In the genomic region with DNA sequence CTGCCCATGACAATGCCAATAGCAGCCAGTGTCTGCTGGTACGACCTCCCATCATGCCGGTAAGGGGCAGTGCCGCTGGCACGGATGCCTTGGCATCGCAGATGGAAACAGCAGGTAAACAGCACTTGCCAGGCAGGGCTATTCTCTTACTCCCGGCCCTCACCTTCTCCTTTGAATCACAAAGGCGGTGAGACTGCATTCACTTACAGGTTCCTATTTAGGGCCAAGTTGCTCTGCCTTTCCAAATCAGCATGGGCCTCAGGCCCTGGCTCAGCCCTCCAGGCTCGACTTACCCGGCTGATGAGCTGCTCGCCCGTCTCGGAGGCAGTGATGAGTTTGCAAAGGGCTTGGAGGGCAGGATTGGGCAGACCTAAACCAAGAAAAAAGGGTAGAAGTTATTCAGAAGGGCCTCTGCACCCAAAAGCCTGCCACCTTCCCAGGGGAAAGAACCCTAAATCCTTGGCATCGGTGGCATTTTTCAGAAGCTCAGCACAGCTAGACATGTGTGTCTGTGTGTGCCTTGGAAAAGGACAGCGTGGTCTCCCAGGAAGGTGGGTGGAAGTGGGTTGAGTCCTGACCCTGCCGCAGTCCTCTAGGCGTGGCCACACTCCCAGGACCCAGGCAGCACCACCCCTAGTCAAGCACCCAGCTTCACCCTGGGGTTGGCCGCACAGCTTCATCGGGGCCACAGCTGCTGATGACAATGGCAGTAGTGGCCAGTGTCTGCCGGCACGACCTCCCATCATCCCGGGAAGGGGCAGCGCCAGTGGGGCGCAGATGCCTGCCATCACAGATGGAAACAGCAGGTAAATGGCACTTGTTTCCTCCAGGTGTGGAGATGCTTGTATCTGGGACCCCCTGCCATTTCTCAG, we compare ENCODE assay signal across 26 cellular contexts.
DNase-seq lines count a peak whose midpoint lies in the region; ATAC-seq, FAIRE-seq and TF ChIP-seq lines count a peak whose summit lies in the region.
"Had no signal": no experiment of that assay in that cellular context is flagged by ENCODE, and none has a peak within 500 bp of the region (broad histone marks: within the 10 kb centered on the region; RNA-seq: fewer than 3 reads in every experiment).

No MANE protein-coding gene starts in this region.

- no peaks in the 10 kb centered on the region for H3K36me3 Mint-ChIP-seq in WTC11
- no peaks in the 10 kb centered on the region for H3K36me3 Mint-ChIP-seq in activated T-helper 1 cell treated with anti-CD3 and anti-CD28 coated beads, Interleukin-12 subunit alpha, Interleukin-12 subunit beta, Interleukin-2, Interleukin-4 antibody, amounts not matched to agents 30 ng/mL and 10 ng/mL and 1 ng/mL, durations not matched to agents 14 hours and 24 hours and 36 hours (ENCODE audit: low read depth)
- H3K36me3 Mint-ChIP-seq: activated naive CD8-positive, alpha-beta T cell; CD14-positive monocyte; naive thymus-derived CD8-positive, alpha-beta T cell had no signal

- ATAC-seq in right lobe of liver (no peak), HepG2 (no peak), WTC11 (peak; percentile 46), lower lobe of right lung (no peak), HG03354 (IDR thresholded peaks at IDR 0.05; ENCODE audit: poor library complexity, severe bottlenecking, unreplicated experiment) (no peak)
- ATAC-seq: activated T-cell treated with anti-CD3 and anti-CD28 coated beads, Interleukin-2, amount 50 U/mL, for 4 hours; K562; naive thymus-derived CD8-positive, alpha-beta T cell; right cardiac atrium had no signal

- H3K36me3 ChIP-seq in right lobe of liver (no peaks in the 10 kb centered on the region), HepG2 (replicated peaks in 1 of 2; ENCODE audit: control insufficient read depth in 1 of 2, insufficient read depth in 2 of 2, low read length in 2 of 2) (peaks cover 7 to 9% of the 10 kb centered on the region in 2 experiments; a peak in 3 of 5 replicates), lower lobe of right lung (peaks cover 82% of the 10 kb centered on the region)

- no peaks in the 10 kb centered on the region for H3K9me3 Mint-ChIP-seq in WTC11
- H3K9me3 Mint-ChIP-seq in activated T-helper 1 cell treated with anti-CD3 and anti-CD28 coated beads, Interleukin-12 subunit alpha, Interleukin-12 subunit beta, Interleukin-2, Interleukin-4 antibody, amounts not matched to agents 30 ng/mL and 10 ng/mL and 1 ng/mL, durations not matched to agents 14 hours and 24 hours and 36 hours: no peaks in the 10 kb centered on the region
- H3K9me3 Mint-ChIP-seq: activated T-cell treated with anti-CD3 and anti-CD28 coated beads, Interleukin-2, amount 50 U/mL, for 4 hours; CD14-positive monocyte; mesothelial cell of epicardium; naive thymus-derived CD8-positive, alpha-beta T cell; stimulated activated naive CD8-positive, alpha-beta T cell treated with anti-CD3 and anti-CD28 coated beads, Interleukin-15, Interleukin-2, amounts not matched to agents 100 ng/mL and 50 ng/mL, for 24 hours had no signal

- no peak overlapping the region for H3K4me3 ChIP-seq in right lobe of liver
- no peak overlapping the region for H3K4me3 ChIP-seq in HepG2 (replicated peaks in 1 of 3; ENCODE audit: insufficient read depth in 1 of 3, low read depth in 2 of 3, low read length in 3 of 3)
- no peak overlapping the region for H3K4me3 ChIP-seq in lower lobe of right lung
- H3K4me3 ChIP-seq: K562, PC-9, tibial nerve had no signal

- no peaks in the 10 kb centered on the region for H3K9me3 ChIP-seq in right lobe of liver
- H3K9me3 ChIP-seq in HepG2 (ENCODE audit: low read length): no peaks in the 10 kb centered on the region
- no peaks in the 10 kb centered on the region for H3K9me3 ChIP-seq in lower lobe of right lung
- H3K9me3 ChIP-seq: tibial nerve had no signal

- H2AFZ ChIP-seq in HepG2 (ENCODE audit: low read length): no peak overlapping the region
- H2AFZ ChIP-seq: parathyroid adenoma, PC-9 had no signal

- intact Hi-C loops in right lobe of liver (cut with DNase I): no loop called here
- intact Hi-C loops in HepG2 (cut with micrococcal nuclease; ENCODE audit: unreplicated experiment): no loop called here
- intact Hi-C loops in lower lobe of right lung (cut with DNase I): no loop called here
- intact Hi-C loops in activated T-helper 1 cell treated with anti-CD3 and anti-CD28 coated beads, Interleukin-12 subunit alpha, Interleukin-12 subunit beta, Interleukin-2, Interleukin-4 antibody, amounts not matched to agents 30 ng/mL and 10 ng/mL and 1 ng/mL, durations not matched to agents 14 hours and 24 hours and 36 hours (cut with micrococcal nuclease): no loop called here

- peaks cover 0 to 11% (median 5%) of the 10 kb centered on the region in 4 donors for H3K4me1 ChIP-seq in right lobe of liver
- H3K4me1 ChIP-seq in HepG2 (ENCODE audit: insufficient read depth, low read length): peaks cover 8% of the 10 kb centered on the region
- H3K4me1 ChIP-seq in lower lobe of right lung: no peaks in the 10 kb centered on the region
- H3K4me1 ChIP-seq: parathyroid adenoma had no signal

- peaks cover 20% of the 10 kb centered on the region for H3K4me1 Mint-ChIP-seq in WTC11
- no peaks in the 10 kb centered on the region for H3K4me1 Mint-ChIP-seq in activated T-helper 1 cell treated with anti-CD3 and anti-CD28 coated beads, Interleukin-12 subunit alpha, Interleukin-12 subunit beta, Interleukin-2, Interleukin-4 antibody, amounts not matched to agents 30 ng/mL and 10 ng/mL and 1 ng/mL, durations not matched to agents 14 hours and 24 hours and 36 hours (ENCODE audit: low read depth)

- H3K27me3 ChIP-seq in right lobe of liver: no peaks in the 10 kb centered on the region
- H3K27me3 ChIP-seq in HepG2 (ENCODE audit: control insufficient read depth in 1 of 2, insufficient read depth in 2 of 2, low read length in 2 of 2): no peaks in the 10 kb centered on the region
- no peaks in the 10 kb centered on the region for H3K27me3 ChIP-seq in lower lobe of right lung (ENCODE audit: low read depth)
- H3K27me3 ChIP-seq: tibial nerve had no signal

- no peak for TF ChIP-seq RAD21 in HepG2 (CRISPR knock-in tag; IDR thresholded peaks at IDR 0.05)

- H3K27me3 Mint-ChIP-seq in WTC11 (ENCODE audit: low read depth): no peaks in the 10 kb centered on the region
- H3K27me3 Mint-ChIP-seq in activated T-helper 1 cell treated with anti-CD3 and anti-CD28 coated beads, Interleukin-12 subunit alpha, Interleukin-12 subunit beta, Interleukin-2, Interleukin-4 antibody, amounts not matched to agents 30 ng/mL and 10 ng/mL and 1 ng/mL, durations not matched to agents 14 hours and 24 hours and 36 hours (ENCODE audit: insufficient read depth): no peaks in the 10 kb centered on the region
- H3K27me3 Mint-ChIP-seq: activated naive CD8-positive, alpha-beta T cell; naive thymus-derived CD8-positive, alpha-beta T cell; stimulated activated naive CD8-positive, alpha-beta T cell treated with anti-CD3 and anti-CD28 coated beads, Interleukin-15, Interleukin-2, amounts not matched to agents 100 ng/mL and 50 ng/mL, for 24 hours had no signal

- no peak for FAIRE-seq in HepG2 (lab: Jason Lieb, UNC)
- FAIRE-seq: K562 had no signal

- H4K20me1 ChIP-seq in HepG2 (ENCODE audit: insufficient read depth, low read length): no peaks in the 10 kb centered on the region

- H3K27ac Mint-ChIP-seq in WTC11: no peak overlapping the region; the same call in 1 of the 2 replicates
- no peak overlapping the region for H3K27ac Mint-ChIP-seq in activated T-helper 1 cell treated with anti-CD3 and anti-CD28 coated beads, Interleukin-12 subunit alpha, Interleukin-12 subunit beta, Interleukin-2, Interleukin-4 antibody, amounts not matched to agents 30 ng/mL and 10 ng/mL and 1 ng/mL, durations not matched to agents 14 hours and 24 hours and 36 hours
- H3K27ac Mint-ChIP-seq: activated naive CD8-positive, alpha-beta T cell; mesothelial cell of epicardium; stimulated activated naive CD8-positive, alpha-beta T cell treated with anti-CD3 and anti-CD28 coated beads, Interleukin-15, Interleukin-2, amounts not matched to agents 100 ng/mL and 50 ng/mL, for 24 hours had no signal

- H3K27ac ChIP-seq in right lobe of liver (no peak overlapping the region), HepG2 (ENCODE audit: extremely low read length, insufficient read depth, low read length) (no peak overlapping the region), lower lobe of right lung (no peak overlapping the region)
- H3K27ac ChIP-seq: epithelial cell of prostate, parathyroid adenoma, PC-9 had no signal

- peak in 2 of 3 donors; percentile 40 to 46 for DNase-seq in right lobe of liver
- DNase-seq in HepG2 (ENCODE audit: low spot score): no peak
- no peak for DNase-seq in WTC11 (ENCODE audit: low spot score)
- DNase-seq in lower lobe of right lung: peak; percentile 33
- peak; percentile 33 for DNase-seq in ureter (ENCODE audit: low spot score)
- DNase-seq in activated T-helper 1 cell treated with anti-CD3 and anti-CD28 coated beads, Interleukin-12 subunit alpha, Interleukin-12 subunit beta, Interleukin-2, Interleukin-4 antibody, amounts not matched to agents 30 ng/mL and 10 ng/mL and 1 ng/mL, durations not matched to agents 14 hours and 24 hours and 36 hours (ENCODE audit: low spot score): no peak
- no peak for DNase-seq in anterior cingulate cortex (lab: John Stamatoyannopoulos, UW)
- DNase-seq: activated CD4-positive, CD25-positive, alpha-beta regulatory T cell; activated T-cell treated with anti-CD3 and anti-CD28 coated beads, Interleukin-2, amount 50 U/mL, for 4 hours; Calu3; cerebellar nuclear complex; NCI-H1417 treated with DMSO at 0.1 percent for 48 hours; NCI-H446; PC-9; SIG-M5 had no signal

- TF ChIP-seq POLR2A in right lobe of liver (IDR thresholded peaks at IDR 0.05): no peak
- no peak for TF ChIP-seq POLR2A in HepG2 (IDR thresholded peaks at IDR 0.05; ENCODE audit: insufficient read depth in 1 of 2, low read depth in 2 of 2, low read length in 2 of 2)

- no peak for TF ChIP-seq CTCF in right lobe of liver (IDR thresholded peaks at IDR 0.05)
- no peak for TF ChIP-seq CTCF in HepG2 (CRISPR knock-in tag; IDR thresholded peaks at IDR 0.05)
- no peak for TF ChIP-seq CTCF in WTC11 (IDR thresholded peaks at IDR 0.05)
- no peak for TF ChIP-seq CTCF in lower lobe of right lung (IDR thresholded peaks at IDR 0.05)

- TF ChIP-seq EP300 in HepG2 (IDR thresholded peaks at IDR 0.05; ENCODE audit: low read depth in 2 of 2, low read length in 2 of 2) (no peak), HepG2 (CRISPR knock-in tag; IDR thresholded peaks at IDR 0.05; ENCODE audit: borderline replicate concordance) (no peak)

- no TSS peak for BruUV-seq in HepG2 (replicated peaks; lab: Mats Ljungman, UMichigan)

- H3K4me3 Mint-ChIP-seq in WTC11: no peak overlapping the region
- no peak overlapping the region for H3K4me3 Mint-ChIP-seq in activated T-helper 1 cell treated with anti-CD3 and anti-CD28 coated beads, Interleukin-12 subunit alpha, Interleukin-12 subunit beta, Interleukin-2, Interleukin-4 antibody, amounts not matched to agents 30 ng/mL and 10 ng/mL and 1 ng/mL, durations not matched to agents 14 hours and 24 hours and 36 hours
- H3K4me3 Mint-ChIP-seq: activated naive CD8-positive, alpha-beta T cell; activated T-cell treated with anti-CD3 and anti-CD28 coated beads, Interleukin-2, amount 50 U/mL, for 4 hours; CD14-positive monocyte; mesothelial cell of epicardium; naive thymus-derived CD8-positive, alpha-beta T cell; stimulated activated naive CD8-positive, alpha-beta T cell treated with anti-CD3 and anti-CD28 coated beads, Interleukin-15, Interleukin-2, amounts not matched to agents 100 ng/mL and 50 ng/mL, for 24 hours had no signal

- no peak overlapping the region for H3K9ac ChIP-seq in HepG2 (ENCODE audit: insufficient read depth, low read depth, low read length)
- H3K9ac ChIP-seq: parathyroid adenoma had no signal

- CTCF ChIA-PET in HepG2 (lab: Yijun Ruan, JAX; ENCODE audit: low intra/inter-chr PET ratio, low total read pairs): no interaction called here
- CTCF ChIA-PET in WTC11 (lab: Charles Lee): interaction anchor here (0.6 to 3.5 kb wide), 7 partner anchors 10 to 167 kb away, joined by 3 to 38 read pairs (median 3); a partner anchor contains a TSS

- H3K4me2 ChIP-seq in HepG2 (ENCODE audit: low read depth, low read length): no peak overlapping the region
- H3K4me2 ChIP-seq: PC-9 had no signal

- 77% methylated on average over 6 of the region's 23 CpGs for WGBS in right lobe of liver (ENCODE audit: insufficient coverage, low coverage, low lambda C conversion rate, missing lambda C conversion rate)
- 99% methylated on average over 13 of the region's 23 CpGs for WGBS in HepG2 (ENCODE audit: low lambda C conversion rate)

- in situ Hi-C loops in HepG2 (cut with HindIII; ENCODE audit: extremely low pct_ligation_motif_present, low pct_unique_long_range_greater_than_20kb): no loop called here

- POLR2A ChIA-PET in HepG2 (lab: Yijun Ruan, JAX) (no interaction called here), WTC11 (lab: Charles Lee) (interaction anchor here (0.6 kb wide), 1 partner anchor 1363 kb away, joined by 3 read pairs; no protein-coding TSS in a partner anchor)

- no peaks in the 10 kb centered on the region for H3K79me2 ChIP-seq in HepG2 (ENCODE audit: insufficient read depth, low read length)
- H3K79me2 ChIP-seq: parathyroid adenoma had no signal

Comparison
In these comparisons a context has a peak if more than half of its experiments do, and no peak if none do; other contexts are left out.
1. DNase-seq: peak in right lobe of liver (2 of 3), lower lobe of right lung (single experiment) and ureter (single experiment); none in HepG2 (single experiment), WTC11 (single experiment), activated T-helper 1 cell treated with anti-CD3 and anti-CD28 coated beads, Interleukin-12 subunit alpha, Interleukin-12 subunit beta, Interleukin-2, Interleukin-4 antibody, amounts not matched to agents 30 ng/mL and 10 ng/mL and 1 ng/mL, durations not matched to agents 14 hours and 24 hours and 36 hours (single experiment) and anterior cingulate cortex (0 of 58).